Comparison of ENCODE assay signal across 31 cellular contexts in the genomic region with DNA sequence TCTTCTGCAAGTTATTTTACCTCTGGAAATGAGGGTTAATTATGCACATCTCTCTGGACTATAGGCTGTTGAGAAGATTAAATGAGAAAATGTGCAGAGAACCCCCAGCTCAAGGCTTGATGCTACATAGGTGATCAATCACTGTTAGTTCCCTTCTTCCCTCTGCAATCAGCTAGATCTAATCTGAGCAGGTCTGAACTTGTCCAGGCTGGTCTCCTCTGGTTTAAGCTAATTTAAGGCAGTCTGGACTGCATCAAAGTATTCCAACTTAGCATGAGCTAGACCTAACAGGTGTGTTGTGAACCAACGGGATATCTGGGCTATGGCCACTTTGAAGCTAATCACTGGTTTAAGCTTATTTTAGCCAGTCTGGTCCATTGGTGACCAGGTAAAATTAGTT. TPM values are rescaled to one million over a fixed set of nuclear protein-coding genes. Genes with fewer than 3 reads are reported as not detected.
"Had no signal": no experiment of that assay in that cellular context is flagged by ENCODE, and none has a peak within 500 bp of the region (broad histone marks: within the 10 kb centered on the region; RNA-seq: fewer than 3 reads in every experiment).

No MANE protein-coding gene starts in this region.

- H3K27ac ChIP-seq: esophagus squamous epithelium, left lung, neural progenitor cell, parathyroid adenoma, prostate gland, right atrium auricular region, testis, tibial artery, upper lobe of left lung had no signal

- H3K4me3 ChIP-seq: esophagus squamous epithelium, left lung, neural progenitor cell, prostate gland, right atrium auricular region, smooth muscle cell, testis, tibial artery, upper lobe of left lung had no signal

- H3K36me3 ChIP-seq: esophagus squamous epithelium, neural progenitor cell, prostate gland, right atrium auricular region, tibial artery, upper lobe of left lung had no signal

- FAIRE-seq: endometrium, frontal cortex, kidney, urothelium cell line had no signal

- H3K4me2 ChIP-seq: neural progenitor cell, smooth muscle cell had no signal

- H3K4me1 ChIP-seq: left lung, parathyroid adenoma, prostate gland, right atrium auricular region, testis, tibial artery, upper lobe of left lung had no signal

- ATAC-seq: effector memory CD8-positive, alpha-beta T cell; left lung; naive thymus-derived CD4-positive, alpha-beta T cell; stimulated activated effector memory CD8-positive, alpha-beta T cell treated with anti-CD3 and anti-CD28 coated beads, Interleukin-12 subunit alpha, Interleukin-12 subunit beta, amount 100 ng/mL, for 72 hours; stimulated activated naive CD8-positive, alpha-beta T cell treated with anti-CD3 and anti-CD28 coated beads, Interleukin-15, Interleukin-2, amounts not matched to agents 100 U/mL and 50 U/mL, for 24 hours had no signal

- DNase-seq: cortex of kidney; effector memory CD8-positive, alpha-beta T cell; erythroblast; esophagus squamous epithelium; kidney; left lung; mesendoderm; midbrain; naive thymus-derived CD4-positive, alpha-beta T cell; stimulated activated CD4-positive, alpha-beta T cell treated with anti-CD3 and anti-CD28 coated beads, Interleukin-12 subunit alpha, Interleukin-12 subunit beta, amount 100 ng/mL, for 4 hours; stimulated activated CD4-positive, alpha-beta T cell treated with anti-CD3 and anti-CD28 coated beads, Interleukin-2, amount 100 ng/mL, for 24 hours; stimulated activated CD4-positive, alpha-beta T cell treated with anti-CD3 and anti-CD28 coated beads, Interleukin-4, amount 100 ng/mL, for 24 hours; stimulated activated naive CD8-positive, alpha-beta T cell treated with anti-CD3 and anti-CD28 coated beads, Interleukin-15, Interleukin-2, amounts not matched to agents 100 U/mL and 50 U/mL, for 24 hours; substantia nigra; testis; tibial artery; upper lobe of left lung had no signal

- H3K9ac ChIP-seq: neural progenitor cell, parathyroid adenoma had no signal

- H3K9me3 ChIP-seq: esophagus squamous epithelium, left lung, prostate gland, right atrium auricular region, testis, tibial artery, upper lobe of left lung had no signal

- H3K79me2 ChIP-seq: parathyroid adenoma had no signal

- H3K27me3 ChIP-seq: left lung, neural progenitor cell, right atrium auricular region, testis, tibial artery, upper lobe of left lung had no signal

- H2AFZ ChIP-seq: neural progenitor cell, parathyroid adenoma had no signal

RNA-seq across cellular contexts. Expression of a gene that starts 9.0 kb away (rescaled TPM):
- total RNA-seq: dermis microvascular lymphatic vessel endothelial cell; frontal cortex; kidney; lower leg skin; lung microvascular endothelial cell; naive thymus-derived CD4-positive, alpha-beta T cell; osteoblast; right atrium auricular region; sciatic nerve; smooth muscle cell had no signal
- polyA plus RNA-seq: naive thymus-derived CD4-positive, alpha-beta T cell; smooth muscle cell had no signal
